Comparison of ENCODE assay signal across 8 cellular contexts in genomic region chr12:92080390-92081285, GRCh38.
DNase-seq lines count a peak whose midpoint lies in the region; ATAC-seq, FAIRE-seq and TF ChIP-seq lines count a peak whose summit lies in the region.

No MANE protein-coding gene starts in this region.

- H3K4me1 ChIP-seq in HepG2 (ENCODE audit: insufficient read depth, low read length), result peaks cover 37% of the 10 kb centered on the region

- FAIRE-seq in HepG2 (lab: Jason Lieb, UNC), result no peak

- peaks cover 2% of the 10 kb centered on the region for H3K9me3 Mint-ChIP-seq in activated CD4-positive, alpha-beta memory T cell treated with anti-CD3 and anti-CD28 coated beads, Interleukin-2, amount 10 ng/mL, durations not matched to agents 7 days and 5 days

- CTCF ChIA-PET in AG04450 (lab: Charles Lee), result interaction anchor here (0.7 kb wide), 1 partner anchor 699 kb away, joined by 3 read pairs; no protein-coding TSS in a partner anchor
- CTCF ChIA-PET in activated CD4-positive, alpha-beta memory T cell treated with anti-CD3 and anti-CD28 coated beads, Interleukin-2, amount 10 ng/mL, durations not matched to agents 7 days and 5 days (lab: Charles Lee), result no interaction called here
- CTCF ChIA-PET in HepG2 (lab: Yijun Ruan, JAX; ENCODE audit: low intra/inter-chr PET ratio, low total read pairs), result no interaction called here

- no peaks in the 10 kb centered on the region for H3K36me3 ChIP-seq in HepG2 (replicated peaks in 1 of 2; ENCODE audit: control insufficient read depth in 1 of 2, insufficient read depth in 2 of 2, low read length in 2 of 2)

- POLR2A ChIA-PET in AG04450 (lab: Yijun Ruan, JAX), result interaction anchor here (0.6 kb wide), 1 partner anchor 820 kb away, joined by 4 read pairs; no protein-coding TSS in a partner anchor
- POLR2A ChIA-PET in activated CD4-positive, alpha-beta memory T cell treated with anti-CD3 and anti-CD28 coated beads, Interleukin-2, amount 10 ng/mL, durations not matched to agents 7 days and 5 days (lab: Charles Lee), result interaction anchor here (1.0 kb wide), 1 partner anchor 53 kb away, joined by 3 read pairs; no protein-coding TSS in a partner anchor
- POLR2A ChIA-PET in HepG2 (lab: Yijun Ruan, JAX), result no interaction called here

- no peak overlapping the region for H3K27ac Mint-ChIP-seq in activated CD4-positive, alpha-beta memory T cell treated with anti-CD3 and anti-CD28 coated beads, Interleukin-2, amount 10 ng/mL, durations not matched to agents 7 days and 5 days

- H3K79me2 ChIP-seq in HepG2 (ENCODE audit: insufficient read depth, low read length), result no peaks in the 10 kb centered on the region

- peaks cover 34% of the 10 kb centered on the region for H3K4me1 Mint-ChIP-seq in activated CD4-positive, alpha-beta memory T cell treated with anti-CD3 and anti-CD28 coated beads, Interleukin-2, amount 10 ng/mL, durations not matched to agents 7 days and 5 days

- intact Hi-C loops in HepG2 (cut with micrococcal nuclease; ENCODE audit: unreplicated experiment) (no loop called here), head of caudate nucleus (cut with DNase I) (no loop called here), lower leg skin (cut with DNase I; ENCODE audit: low total_unique reads) (no loop called here)

- DNase-seq in AG04450 (ENCODE audit: low read depth, low spot score) (no peak), HepG2 (ENCODE audit: low spot score) (no peak), head of caudate nucleus (no peak), lower leg skin (ENCODE audit: low spot score in 2 of 2) (no peak), anterior cingulate cortex (lab: John Stamatoyannopoulos, UW) (no peak)
- no peak for DNase-seq in activated CD4-positive, alpha-beta memory T cell treated with anti-CD3 and anti-CD28 coated beads, Interleukin-2, amount 10 ng/mL, durations not matched to agents 7 days and 5 days

- no peaks in the 10 kb centered on the region for H3K9me3 ChIP-seq in AG04450 (ENCODE audit: control insufficient read depth, insufficient read depth, low read length)
- no peaks in the 10 kb centered on the region for H3K9me3 ChIP-seq in HepG2 (ENCODE audit: low read length)

- no peak overlapping the region for H3K9ac ChIP-seq in HepG2 (ENCODE audit: insufficient read depth, low read depth, low read length)

- peaks cover 5% of the 10 kb centered on the region for H3K36me3 Mint-ChIP-seq in activated CD4-positive, alpha-beta memory T cell treated with anti-CD3 and anti-CD28 coated beads, Interleukin-2, amount 10 ng/mL, durations not matched to agents 7 days and 5 days (ENCODE audit: low read depth)

- peak overlapping the region; percentile 70 for H2AFZ ChIP-seq in HepG2 (ENCODE audit: low read length)

- TF ChIP-seq CTCF in AG04450 (IDR thresholded peaks at IDR 0.05; ENCODE audit: low read depth, low read length) (no peak), HepG2 (CRISPR knock-in tag; IDR thresholded peaks at IDR 0.05) (no peak), lower leg skin (IDR thresholded peaks at IDR 0.05) (no peak)

- TF ChIP-seq POLR2A in HepG2 (IDR thresholded peaks at IDR 0.05; ENCODE audit: insufficient read depth in 1 of 2, low read depth in 2 of 2, low read length in 2 of 2) (no peak), lower leg skin (IDR thresholded peaks at IDR 0.05) (no peak)

- no peaks in the 10 kb centered on the region for H3K27me3 Mint-ChIP-seq in activated CD4-positive, alpha-beta memory T cell treated with anti-CD3 and anti-CD28 coated beads, Interleukin-2, amount 10 ng/mL, durations not matched to agents 7 days and 5 days

- no peak for TF ChIP-seq EP300 in HepG2 (IDR thresholded peaks at IDR 0.05; ENCODE audit: low read depth in 2 of 2, low read length in 2 of 2)
- no peak for TF ChIP-seq EP300 in HepG2 (CRISPR knock-in tag; IDR thresholded peaks at IDR 0.05; ENCODE audit: borderline replicate concordance)

- in situ Hi-C loops in HepG2 (cut with HindIII; ENCODE audit: extremely low pct_ligation_motif_present, low pct_unique_long_range_greater_than_20kb), result no loop called here

- H3K4me3 ChIP-seq in AG04450 (ENCODE audit: low read depth, low read length) (no peak overlapping the region; the same call in 1 of the 2 replicates), HepG2 (replicated peaks in 1 of 3; ENCODE audit: insufficient read depth in 1 of 3, low read depth in 2 of 3, low read length in 3 of 3) (no peak overlapping the region), lower leg skin (ENCODE audit: low read depth, poor library complexity, severe bottlenecking) (no peak overlapping the region)

- BruUV-seq in HepG2 (replicated peaks; lab: Mats Ljungman, UMichigan), result no TSS peak

- no peaks in the 10 kb centered on the region for H3K27me3 ChIP-seq in AG04450 (ENCODE audit: control insufficient read depth, insufficient read depth, low read length)
- no peaks in the 10 kb centered on the region for H3K27me3 ChIP-seq in HepG2 (ENCODE audit: control insufficient read depth in 1 of 2, insufficient read depth in 2 of 2, low read length in 2 of 2)

- TF ChIP-seq RAD21 in HepG2 (CRISPR knock-in tag; IDR thresholded peaks at IDR 0.05), result no peak

- WGBS in HepG2 (ENCODE audit: low lambda C conversion rate), result 14% methylated on average over 7 of the region's 7 CpGs
- WGBS in lower leg skin, 2 donors, result 55 to 60% methylated on average over 7 of the region's 7 CpGs

- H3K4me3 Mint-ChIP-seq in activated CD4-positive, alpha-beta memory T cell treated with anti-CD3 and anti-CD28 coated beads, Interleukin-2, amount 10 ng/mL, durations not matched to agents 7 days and 5 days, result peak overlapping the region; percentile 6

- peak overlapping the region; percentile 72 for H3K27ac ChIP-seq in AG04450 (ENCODE audit: low read depth, low read length)
- no peak overlapping the region for H3K27ac ChIP-seq in HepG2 (ENCODE audit: extremely low read length, insufficient read depth, low read length)

- ATAC-seq in GM19324 (IDR thresholded peaks at IDR 0.05; ENCODE audit: low FRiP score, unreplicated experiment), result peak; percentile 75
- ATAC-seq in HG03442 (IDR thresholded peaks at IDR 0.05; ENCODE audit: unreplicated experiment), result peak; percentile 60
- ATAC-seq in HepG2, result peak; percentile 32; the same call in 2 of the 3 replicates

- peak overlapping the region; percentile 52 for H3K4me2 ChIP-seq in HepG2 (ENCODE audit: low read depth, low read length)

- no peaks in the 10 kb centered on the region for H4K20me1 ChIP-seq in HepG2 (ENCODE audit: insufficient read depth, low read length)

TF ChIP-seq in HepG2, 621 proteins besides CTCF, POLR2A, EP300 and RAD21 (continues in another document):
- no peak for TF ChIP-seq CEBPG (CRISPR knock-in tag; IDR thresholded peaks at IDR 0.05)
- TF ChIP-seq, protein P1, sequence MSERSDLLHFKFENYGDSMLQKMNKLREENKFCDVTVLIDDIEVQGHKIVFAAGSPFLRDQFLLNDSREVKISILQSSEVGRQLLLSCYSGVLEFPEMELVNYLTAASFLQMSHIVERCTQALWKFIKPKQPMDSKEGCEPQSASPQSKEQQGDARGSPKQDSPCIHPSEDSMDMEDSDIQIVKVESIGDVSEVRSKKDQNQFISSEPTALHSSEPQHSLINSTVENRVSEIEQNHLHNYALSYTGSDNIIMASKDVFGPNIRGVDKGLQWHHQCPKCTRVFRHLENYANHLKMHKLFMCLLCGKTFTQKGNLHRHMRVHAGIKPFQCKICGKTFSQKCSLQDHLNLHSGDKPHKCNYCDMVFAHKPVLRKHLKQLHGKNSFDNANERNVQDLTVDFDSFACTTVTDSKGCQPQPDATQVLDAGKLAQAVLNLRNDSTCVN (CRISPR knock-in tag; IDR thresholded peaks at IDR 0.05; ENCODE audit: borderline replicate concordance), result no peak
- TF ChIP-seq FUBP1 (CRISPR knock-in tag; IDR thresholded peaks at IDR 0.05; ENCODE audit: borderline replicate concordance), result no peak
- no peak for TF ChIP-seq ELF1 (CRISPR knock-in tag; IDR thresholded peaks at IDR 0.05)
- no peak for TF ChIP-seq MYC (CRISPR knock-in tag; IDR thresholded peaks at IDR 0.05; ENCODE audit: borderline replicate concordance)
- no peak for TF ChIP-seq ADNP (CRISPR knock-in tag; IDR thresholded peaks at IDR 0.05)
- TF ChIP-seq, protein P2, sequence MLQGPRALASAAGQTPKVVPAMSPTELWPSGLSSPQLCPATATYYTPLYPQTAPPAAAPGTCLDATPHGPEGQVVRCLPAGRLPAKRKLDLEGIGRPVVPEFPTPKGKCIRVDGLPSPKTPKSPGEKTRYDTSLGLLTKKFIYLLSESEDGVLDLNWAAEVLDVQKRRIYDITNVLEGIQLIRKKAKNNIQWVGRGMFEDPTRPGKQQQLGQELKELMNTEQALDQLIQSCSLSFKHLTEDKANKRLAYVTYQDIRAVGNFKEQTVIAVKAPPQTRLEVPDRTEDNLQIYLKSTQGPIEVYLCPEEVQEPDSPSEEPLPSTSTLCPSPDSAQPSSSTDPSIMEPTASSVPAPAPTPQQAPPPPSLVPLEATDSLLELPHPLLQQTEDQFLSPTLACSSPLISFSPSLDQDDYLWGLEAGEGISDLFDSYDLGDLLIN (CRISPR knock-in tag; IDR thresholded peaks at IDR 0.05; ENCODE audit: borderline replicate concordance), result no peak
- TF ChIP-seq GPN1 (CRISPR knock-in tag; IDR thresholded peaks at IDR 0.05; ENCODE audit: borderline replicate concordance), result no peak
- no peak for TF ChIP-seq ZNF335 (CRISPR knock-in tag; IDR thresholded peaks at IDR 0.05)
